In genomic region chr11:70176940-70177689, GRCh38 we compare ENCODE assay signal across 8 cellular contexts. TPM values are rescaled to one million over a fixed set of nuclear protein-coding genes. Genes with fewer than 3 reads are reported as not detected.
DNase-seq lines count a peak whose midpoint lies in the region; ATAC-seq and TF ChIP-seq lines count a peak whose summit lies in the region.

No MANE protein-coding gene starts in this region.

- no peaks in the 10 kb centered on the region for H3K9me3 ChIP-seq in osteoblast (ENCODE audit: low read depth, low read length)

- no peak overlapping the region for H3K27ac ChIP-seq in VCaP
- no peak overlapping the region for H3K27ac ChIP-seq in osteoblast (ENCODE audit: low read depth, low read length)

- H3K79me2 ChIP-seq in osteoblast (ENCODE audit: insufficient read depth, low read length): no peaks in the 10 kb centered on the region

- H4K20me1 ChIP-seq in osteoblast (ENCODE audit: insufficient read depth, low read length): no peaks in the 10 kb centered on the region

- H3K36me3 ChIP-seq in H7 (replicated peaks; ENCODE audit: control insufficient read depth, insufficient read depth, low read length) (no peaks in the 10 kb centered on the region), osteoblast (ENCODE audit: insufficient read depth, low read length) (no peaks in the 10 kb centered on the region)

- H2AFZ ChIP-seq in osteoblast (ENCODE audit: low read length): no peak overlapping the region

- DNase-seq in AG10803 (ENCODE audit: low read depth) (no peak), H7 (peak; percentile 98), choroid plexus epithelial cell (ENCODE audit: low read depth) (peak; percentile 8), osteoblast (ENCODE audit: insufficient read length, low spot score, missing footprints) (peak; percentile 96), hypothalamus (lab: John Stamatoyannopoulos, UW) (no peak)

- TF ChIP-seq CTCF in AG10803 (conservative IDR thresholded peaks at IDR 0.05; ENCODE audit: low read length) (peak; percentile 43), VCaP (conservative IDR thresholded peaks at IDR 0.05) (peak; percentile 70), choroid plexus epithelial cell (conservative IDR thresholded peaks at IDR 0.05; ENCODE audit: low read depth, low read length) (peak; percentile 60), osteoblast (IDR thresholded peaks at IDR 0.05; ENCODE audit: extremely low read depth, low read depth, low read length) (peak; percentile 50)

- ATAC-seq in HG02970 (IDR thresholded peaks at IDR 0.05; ENCODE audit: low FRiP score, unreplicated experiment): no peak
- ATAC-seq in HG02981 (IDR thresholded peaks at IDR 0.05; ENCODE audit: unreplicated experiment): no peak

- H3K4me3 ChIP-seq in AG10803 (ENCODE audit: low read length) (no peak overlapping the region), H7 (ENCODE audit: insufficient read depth, low read depth, low read length) (no peak overlapping the region), choroid plexus epithelial cell (ENCODE audit: low read depth, low read length) (no peak overlapping the region), osteoblast (ENCODE audit: insufficient read depth, low read length) (no peak overlapping the region)

- H3K27me3 ChIP-seq in H7 (ENCODE audit: control insufficient read depth, insufficient read depth, low read length): no peaks in the 10 kb centered on the region
- H3K27me3 ChIP-seq in osteoblast (ENCODE audit: insufficient read depth, low read length): no peaks in the 10 kb centered on the region

- no peak overlapping the region for H3K4me2 ChIP-seq in osteoblast (ENCODE audit: insufficient read depth, low read length)

- H3K4me1 ChIP-seq in osteoblast (ENCODE audit: insufficient read depth, low read length): no peaks in the 10 kb centered on the region

RNA-seq across cellular contexts. Expression of gene FADD, which starts 26.0 kb away (rescaled TPM):
- 100 and 101 TPM in 2 replicates for total RNA-seq in H7 (2014; rRNA removed; shearing (Covaris generic))
- 52.2 and 53.2 TPM in 2 replicates for total RNA-seq in osteoblast

Comparison
In these comparisons a context has a peak if more than half of its experiments do, and no peak if none do; other contexts are left out.
1. DNase-seq: peak in H7 (single experiment), choroid plexus epithelial cell (single experiment) and osteoblast (single experiment); none in AG10803 (single experiment) and hypothalamus (0 of 51).
2. Peak in every context shown above with its lines, with median percentiles within 50 percentile points of each other: CTCF ChIP-seq.